ENCODE assay signal across 9 cellular contexts in the genomic region with DNA sequence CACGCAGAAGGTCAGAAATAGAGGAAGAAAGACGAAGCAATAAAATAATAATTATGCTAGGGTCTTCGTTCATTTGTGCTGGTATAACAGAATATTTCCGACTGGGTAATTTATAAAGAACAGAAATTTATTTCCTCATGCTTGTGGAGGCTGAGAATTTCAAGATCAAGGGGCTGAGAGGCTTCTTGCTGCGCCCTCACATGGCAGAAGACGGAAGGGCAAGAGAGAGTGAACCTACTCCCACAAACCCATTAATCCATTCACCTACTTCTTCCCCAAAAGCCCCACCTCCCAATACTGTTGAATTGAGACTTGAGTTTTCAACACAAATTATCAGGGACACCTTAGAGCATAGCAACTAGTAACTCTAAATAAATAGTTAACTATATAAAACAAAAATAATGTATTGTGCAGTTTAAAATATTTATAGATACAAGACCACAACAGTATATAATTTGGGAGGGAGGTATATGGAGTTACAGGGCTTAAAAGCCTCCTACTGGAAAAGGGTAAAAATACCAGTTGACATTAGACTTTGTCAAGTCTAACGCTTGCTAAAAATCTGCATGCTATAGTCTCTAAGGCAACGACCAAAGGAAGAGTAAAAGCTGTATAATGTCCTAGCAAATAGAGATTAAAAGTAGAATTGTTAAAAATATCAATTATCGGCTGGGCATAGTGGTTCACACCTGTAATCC. TPM values are rescaled to one million over a fixed set of nuclear protein-coding genes. Genes with fewer than 3 reads are reported as not detected.
DNase-seq lines count a peak whose midpoint lies in the region; ATAC-seq and TF ChIP-seq lines count a peak whose summit lies in the region.
"Had no signal": no experiment of that assay in that cellular context is flagged by ENCODE, and none has a peak within 500 bp of the region (broad histone marks: within the 10 kb centered on the region; RNA-seq: fewer than 3 reads in every experiment).

No MANE protein-coding gene starts in this region.

- no peak overlapping the region for H3K4me3 ChIP-seq in retinal pigment epithelial cell (ENCODE audit: low read length)
- H3K4me3 ChIP-seq: BLaER1 had no signal

- no peak overlapping the region for H3K27ac Mint-ChIP-seq in WTC11

- peak; percentile 95 for ATAC-seq in WTC11
- no peak for ATAC-seq in HG02798 (IDR thresholded peaks at IDR 0.05; ENCODE audit: poor library complexity, unreplicated experiment)

- H3K27me3 Mint-ChIP-seq in WTC11 (ENCODE audit: low read depth), result no peaks in the 10 kb centered on the region

- in situ Hi-C loops in KBM-7 (cut with MboI; ENCODE audit: low pct_unique_long_range_greater_than_20kb, low sequenced_read_pairs), result no loop called here

- H3K9me3 Mint-ChIP-seq in WTC11, result no peaks in the 10 kb centered on the region

- TF ChIP-seq CTCF in WTC11 (IDR thresholded peaks at IDR 0.05), result peak; percentile 72
- peak; percentile 78 for TF ChIP-seq CTCF in retinal pigment epithelial cell (conservative IDR thresholded peaks at IDR 0.05; ENCODE audit: low read depth, low read length)

- POLR2A ChIA-PET in WTC11 (lab: Charles Lee), result interaction anchor here (0.6 kb wide), 1 partner anchor 30 kb away, joined by 5 read pairs; no protein-coding TSS in a partner anchor

- no peaks in the 10 kb centered on the region for H3K36me3 Mint-ChIP-seq in WTC11

- no peaks in the 10 kb centered on the region for H3K4me1 Mint-ChIP-seq in WTC11

- CTCF ChIA-PET in WTC11 (lab: Charles Lee), result interaction anchor here (0.7 to 1.8 kb wide), 13 partner anchors 8 to 533 kb away, joined by 3 to 8 read pairs (median 3); no protein-coding TSS in a partner anchor

- H3K4me3 Mint-ChIP-seq in WTC11, result no peak overlapping the region

- DNase-seq in NCI-H146 (lab: John Stamatoyannopoulos, UW) (peak; percentile 0), NCI-H146 treated with DMSO at 0.1 percent for 48 hours (lab: John Stamatoyannopoulos, UW; ENCODE audit: unreplicated experiment) (no peak), KBM-7 (peak; percentile 84), WTC11 (ENCODE audit: low spot score) (peak; percentile 75), fibroblast of gingiva (ENCODE audit: low read depth) (peak; percentile 31), retinal pigment epithelial cell (ENCODE audit: low read depth) (peak; percentile 2), inferior parietal cortex (ENCODE audit: extremely low spot score) (no peak)

TF ChIP-seq in WTC11, 78 proteins besides CTCF, POLR2A, EP300 and RAD21:
- TF ChIP-seq, protein P1, sequence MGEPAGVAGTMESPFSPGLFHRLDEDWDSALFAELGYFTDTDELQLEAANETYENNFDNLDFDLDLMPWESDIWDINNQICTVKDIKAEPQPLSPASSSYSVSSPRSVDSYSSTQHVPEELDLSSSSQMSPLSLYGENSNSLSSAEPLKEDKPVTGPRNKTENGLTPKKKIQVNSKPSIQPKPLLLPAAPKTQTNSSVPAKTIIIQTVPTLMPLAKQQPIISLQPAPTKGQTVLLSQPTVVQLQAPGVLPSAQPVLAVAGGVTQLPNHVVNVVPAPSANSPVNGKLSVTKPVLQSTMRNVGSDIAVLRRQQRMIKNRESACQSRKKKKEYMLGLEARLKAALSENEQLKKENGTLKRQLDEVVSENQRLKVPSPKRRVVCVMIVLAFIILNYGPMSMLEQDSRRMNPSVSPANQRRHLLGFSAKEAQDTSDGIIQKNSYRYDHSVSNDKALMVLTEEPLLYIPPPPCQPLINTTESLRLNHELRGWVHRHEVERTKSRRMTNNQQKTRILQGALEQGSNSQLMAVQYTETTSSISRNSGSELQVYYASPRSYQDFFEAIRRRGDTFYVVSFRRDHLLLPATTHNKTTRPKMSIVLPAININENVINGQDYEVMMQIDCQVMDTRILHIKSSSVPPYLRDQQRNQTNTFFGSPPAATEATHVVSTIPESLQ (CRISPR knock-in tag; IDR thresholded peaks at IDR 0.05), result no peak
- TF ChIP-seq ZNF219 (CRISPR knock-in tag; IDR thresholded peaks at IDR 0.05; ENCODE audit: borderline replicate concordance), result no peak
- no peak for TF ChIP-seq NFYB (CRISPR knock-in tag; conservative IDR thresholded peaks at IDR 0.05; ENCODE audit: low read depth)

RNA-seq across cellular contexts. Expression of gene NAA35, which starts 40.3 kb away (rescaled TPM):
- 30.9 to 34.7 TPM (median 31.0 TPM) in 3 replicates for total RNA-seq in WTC11 (2021)

Comparison
In these comparisons a context has a peak if more than half of its experiments do, and no peak if none do; other contexts are left out.
1. DNase-seq: peak in NCI-H146 (single experiment), KBM-7 (single experiment), WTC11 (single experiment), fibroblast of gingiva (single experiment) and retinal pigment epithelial cell (single experiment); none in NCI-H146 treated with DMSO at 0.1 percent for 48 hours (single experiment) and inferior parietal cortex (single experiment).